ENCODE assay signal across 17 cellular contexts in genomic region chr3:105401254-105401653, GRCh38.
"Had no signal": no experiment of that assay in that cellular context is flagged by ENCODE, and none has a peak within 500 bp of the region (broad histone marks: within the 10 kb centered on the region; RNA-seq: fewer than 3 reads in every experiment).

No MANE protein-coding gene starts in this region.

- H3K27me3 ChIP-seq: gastrocnemius medialis, heart right ventricle, tibial nerve, vagina had no signal

- H3K9me3 ChIP-seq: gastrocnemius medialis, tibial nerve, vagina had no signal

- H3K27ac ChIP-seq: gastrocnemius medialis, heart right ventricle, skin epidermis, tibial nerve, vagina had no signal

- ATAC-seq: activated CD4-positive, alpha-beta T cell treated with anti-CD3 and anti-CD28 coated beads for 36 hours; activated CD8-positive, alpha-beta T cell treated with anti-CD3 and anti-CD28 coated beads for 36 hours; activated T-cell treated with anti-CD3 and anti-CD28 coated beads, Interleukin-2, amount 50 U/mL, for 4 hours; gastrocnemius medialis; heart right ventricle; left lobe of liver; mucosa of descending colon; naive thymus-derived CD4-positive, alpha-beta T cell had no signal

- DNase-seq: activated CD4-positive, alpha-beta T cell treated with anti-CD3 and anti-CD28 coated beads for 36 hours; activated CD8-positive, alpha-beta T cell treated with anti-CD3 and anti-CD28 coated beads for 36 hours; activated effector memory CD4-positive, alpha-beta T cell treated with Interleukin-2 at 50 U/mL for 16 hours; activated naive CD4-positive, alpha-beta T cell treated with anti-CD3 and anti-CD28 coated beads, Interleukin-2, amount 50 U/mL, for 16 hours; activated T-cell treated with anti-CD3 and anti-CD28 coated beads, Interleukin-2, amount 50 U/mL, for 4 hours; effector CD8-positive, alpha-beta T cell; gastrocnemius medialis; heart right ventricle; mucosa of descending colon; naive thymus-derived CD4-positive, alpha-beta T cell; retina; stimulated activated CD4-positive, alpha-beta T cell treated with anti-CD3 and anti-CD28 coated beads, Interleukin-4, amount 100 ng/mL, for 24 hours; stimulated activated naive CD4-positive, alpha-beta T cell had no signal

- H3K4me1 ChIP-seq: gastrocnemius medialis, heart right ventricle, vagina had no signal

- H3K36me3 ChIP-seq: gastrocnemius medialis, heart right ventricle, tibial nerve, vagina had no signal

- H3K4me3 ChIP-seq: gastrocnemius medialis, heart right ventricle, mucosa of descending colon, skin epidermis, tibial nerve, vagina had no signal
